In genomic region chr1:935751-936231, GRCh38 we compare ENCODE assay signal across 11 cellular contexts. TPM values are rescaled to one million over a fixed set of nuclear protein-coding genes. Genes with fewer than 3 reads are reported as not detected.
DNase-seq lines count a peak whose midpoint lies in the region; ATAC-seq and TF ChIP-seq lines count a peak whose summit lies in the region.
"Had no signal": no experiment of that assay in that cellular context is flagged by ENCODE, and none has a peak within 500 bp of the region (broad histone marks: within the 10 kb centered on the region; RNA-seq: fewer than 3 reads in every experiment).

No MANE protein-coding gene starts in this region.

- no peak for TF ChIP-seq POLR2A in tibial nerve (IDR thresholded peaks at IDR 0.05)

- no peak for ATAC-seq in left ventricle myocardium superior
- no peak for ATAC-seq in Right ventricle myocardium superior (ENCODE audit: poor library complexity)
- no peak for ATAC-seq in GM21619 (IDR thresholded peaks at IDR 0.05; ENCODE audit: unreplicated experiment)

- TF ChIP-seq EP300 in tibial nerve (IDR thresholded peaks at IDR 0.05): no peak

- H3K4me1 ChIP-seq in tibial nerve: peaks cover 0 to 50% (median 5%) of the 10 kb centered on the region in 4 donors

- no peaks in the 10 kb centered on the region for H3K9me3 ChIP-seq in tibial nerve

- peak overlapping the region in 3 of 4 donors; percentile 19 to 75 (median 49) for H3K27ac ChIP-seq in tibial nerve

- H3K27me3 ChIP-seq in tibial nerve: peaks cover 0 to 79% of the 10 kb centered on the region in 2 donors

- DNase-seq in left ventricle myocardium superior: peak; percentile 65
- DNase-seq in Right ventricle myocardium superior: no peak
- peak; percentile 97 for DNase-seq in SK-N-DZ (ENCODE audit: low spot score)
- DNase-seq in tibial nerve (ENCODE audit: low spot score in 2 of 2): no peak
- DNase-seq in hippocampal formation (lab: John Stamatoyannopoulos, UW): no peak
- DNase-seq: activated T-cell treated with anti-CD3 and anti-CD28 coated beads, Interleukin-2, amount 50 U/mL, for 48 hours; naive B cell; NCI-H2029; trophoblast cell had no signal

- peak overlapping the region in 1 of 4 donors; percentile 1 for H3K4me3 ChIP-seq in tibial nerve

- H3K36me3 ChIP-seq in tibial nerve: no peaks in the 10 kb centered on the region

- intact Hi-C loops in left ventricle myocardium superior (cut with micrococcal nuclease): no loop called here
- intact Hi-C loops in Right ventricle myocardium superior (cut with DNase I): no loop called here

- whole genome bisulfite sequencing in tibial nerve, 2 donors: 13 to 17% methylated on average over 6 to 17 of the region's 30 CpGs

- no peak for TF ChIP-seq CTCF in tibial nerve (IDR thresholded peaks at IDR 0.05)

RNA-seq across cellular contexts. Expression of gene SAMD11, which starts 12.1 kb away (rescaled TPM):
- total RNA-seq in left ventricle myocardium superior (2.1 TPM), Right ventricle myocardium superior (1.5 TPM), tibial nerve (10 to 100 TPM in 2 of 4 donors, 1 to 10 TPM in 2; 2.6 to 15.9 (median 11.5) TPM)
- polyA plus RNA-seq in SK-N-DZ (2014; cell fraction: cytosol; rRNA removed): 123 and 149 TPM in 2 replicates
- polyA plus RNA-seq in SK-N-DZ (2014; cell fraction: nucleus; rRNA removed): 494 and 564 TPM in 2 replicates

RNA-seq across cellular contexts. Expression of gene NOC2L, which starts 23.3 kb away (rescaled TPM):
- total RNA-seq in left ventricle myocardium superior (46.8 TPM), Right ventricle myocardium superior (42.8 TPM), tibial nerve (10 to 100 TPM; 28.2 to 54.0 (median 46.4) TPM)
- 118 and 119 TPM in 2 replicates for polyA plus RNA-seq in SK-N-DZ (2014; cell fraction: cytosol; rRNA removed)
- 98.3 and 122 TPM in 2 replicates for polyA plus RNA-seq in SK-N-DZ (2014; cell fraction: nucleus; rRNA removed)

RNA-seq across cellular contexts. Expression of gene KLHL17, which starts 24.6 kb away (rescaled TPM):
- 6.6 TPM for total RNA-seq in left ventricle myocardium superior
- 5.6 TPM for total RNA-seq in Right ventricle myocardium superior
- 17.9 and 35.0 TPM in 2 replicates for polyA plus RNA-seq in SK-N-DZ (2014; cell fraction: cytosol; rRNA removed)
- polyA plus RNA-seq in SK-N-DZ (2014; cell fraction: nucleus; rRNA removed): 656 and 724 TPM in 2 replicates
- 10 to 100 TPM in 3 of 4 donors, 1 to 10 TPM in 1; 4.2 to 19.2 (median 11.9) TPM for total RNA-seq in tibial nerve

RNA-seq across cellular contexts. Expression of gene PLEKHN1, which starts 30.5 kb away (rescaled TPM):
- total RNA-seq in left ventricle myocardium superior (not detected), Right ventricle myocardium superior (not detected), tibial nerve (1 to 10 TPM in 1 of 4 donors, under 1 TPM in 1, not detected in 2; 0.21 to 2.4 TPM)
- 0.06 TPM in 1 of 2 replicates, not detected in the other for polyA plus RNA-seq in SK-N-DZ (2014; cell fraction: cytosol; rRNA removed)
- 0.08 and 0.60 TPM in 2 replicates for polyA plus RNA-seq in SK-N-DZ (2014; cell fraction: nucleus; rRNA removed)

RNA-seq across cellular contexts. Expression of gene PERM1, which starts 46.1 kb away (rescaled TPM):
- total RNA-seq in left ventricle myocardium superior: 187 TPM
- 170 TPM for total RNA-seq in Right ventricle myocardium superior
- 0.35 TPM in 1 of 2 replicates, not detected in the other for polyA plus RNA-seq in SK-N-DZ (2014; cell fraction: cytosol; rRNA removed)
- polyA plus RNA-seq in SK-N-DZ (2014; cell fraction: nucleus; rRNA removed): 0.62 TPM in 1 of 2 replicates, not detected in the other
- total RNA-seq in tibial nerve: under 1 TPM in 2 of 4 donors, not detected in 2; 0.22 to 0.78 TPM
- polyA plus RNA-seq: AG04450 had no signal

Comparison
In these comparisons a context has a peak if more than half of its experiments do, and no peak if none do; other contexts are left out.
1. DNase-seq: peak in left ventricle myocardium superior (single experiment) and SK-N-DZ (single experiment); none in Right ventricle myocardium superior (single experiment), tibial nerve (0 of 2) and hippocampal formation (0 of 2).